ENCODE assay signal across 13 cellular contexts in genomic region chr22:25745341-25746011, GRCh38. TPM values are rescaled to one million over a fixed set of nuclear protein-coding genes. Genes with fewer than 3 reads are reported as not detected.
DNase-seq lines count a peak whose midpoint lies in the region; ATAC-seq and TF ChIP-seq lines count a peak whose summit lies in the region.
"Had no signal": no experiment of that assay in that cellular context is flagged by ENCODE, and none has a peak within 500 bp of the region (broad histone marks: within the 10 kb centered on the region; RNA-seq: fewer than 3 reads in every experiment).

No MANE protein-coding gene starts in this region.

- peaks cover 68% of the 10 kb centered on the region for H3K4me1 Mint-ChIP-seq in activated CD8-positive, alpha-beta T cell treated with anti-CD3 and anti-CD28 coated beads, Interleukin-2, amount 10 ng/mL, durations not matched to agents 7 days and 5 days (ENCODE audit: low read depth)
- H3K4me1 Mint-ChIP-seq: activated B cell treated with CpG ODN at 0.5 μM for 24 hours, naive B cell had no signal

- CTCF ChIA-PET in BJ (lab: Yijun Ruan, JAX) = interaction anchor here (1.0 to 1.2 kb wide), 3 partner anchors 23 to 622 kb away, joined by 3 read pairs; no protein-coding TSS in a partner anchor
- CTCF ChIA-PET in activated CD8-positive, alpha-beta T cell treated with anti-CD3 and anti-CD28 coated beads, Interleukin-2, amount 10 ng/mL, durations not matched to agents 7 days and 5 days (lab: Charles Lee) = interaction anchor here (0.9 kb wide), 1 partner anchor 21 kb away, joined by 3 read pairs; no protein-coding TSS in a partner anchor

- peaks cover 4% of the 10 kb centered on the region for H3K9me3 Mint-ChIP-seq in activated CD8-positive, alpha-beta T cell treated with anti-CD3 and anti-CD28 coated beads, Interleukin-2, amount 10 ng/mL, durations not matched to agents 7 days and 5 days (ENCODE audit: insufficient read depth)
- H3K9me3 Mint-ChIP-seq: activated B cell treated with CpG ODN at 0.5 μM for 24 hours had no signal

- H3K4me1 ChIP-seq in ovary (ENCODE audit: insufficient read depth) = no peaks in the 10 kb centered on the region

- H3K27ac ChIP-seq in ovary = no peak overlapping the region

- TF ChIP-seq EP300 in ovary (IDR thresholded peaks at IDR 0.05) = no peak

- POLR2A ChIA-PET in BJ (lab: Charles Lee) = interaction anchor here (0.6 kb wide), 1 partner anchor 1025 kb away, joined by 3 read pairs; no protein-coding TSS in a partner anchor
- POLR2A ChIA-PET in activated CD8-positive, alpha-beta T cell treated with anti-CD3 and anti-CD28 coated beads, Interleukin-2, amount 10 ng/mL, durations not matched to agents 7 days and 5 days (lab: Charles Lee) = no interaction called here

- no peaks in the 10 kb centered on the region for H3K27me3 Mint-ChIP-seq in activated CD8-positive, alpha-beta T cell treated with anti-CD3 and anti-CD28 coated beads, Interleukin-2, amount 10 ng/mL, durations not matched to agents 7 days and 5 days (ENCODE audit: low read depth)

- H3K4me3 ChIP-seq in BJ (ENCODE audit: low read depth, low read length) = no peak overlapping the region
- no peak overlapping the region for H3K4me3 ChIP-seq in fibroblast of the aortic adventitia (ENCODE audit: low read depth, low read length)
- no peak overlapping the region for H3K4me3 ChIP-seq in ovary

- no peaks in the 10 kb centered on the region for H3K9me3 ChIP-seq in ovary

- no peak overlapping the region for H3K4me3 Mint-ChIP-seq in activated CD8-positive, alpha-beta T cell treated with anti-CD3 and anti-CD28 coated beads, Interleukin-2, amount 10 ng/mL, durations not matched to agents 7 days and 5 days
- H3K4me3 Mint-ChIP-seq: activated B cell treated with CpG ODN at 0.5 μM for 24 hours, naive B cell had no signal

- peak; percentile 60 for DNase-seq in A172 (ENCODE audit: low spot score)
- DNase-seq in BJ (ENCODE audit: low read depth) = peak; percentile 37
- DNase-seq in activated CD8-positive, alpha-beta T cell treated with anti-CD3 and anti-CD28 coated beads, Interleukin-2, amount 10 ng/mL, durations not matched to agents 7 days and 5 days = no peak
- DNase-seq in fibroblast of the aortic adventitia (ENCODE audit: low read depth) = peak; percentile 78
- DNase-seq in ovary = no peak
- DNase-seq in epidermal melanocyte (ENCODE audit: insufficient read length, low spot score) = no peak
- DNase-seq in NCI-H2029 treated with DMSO at 0.1 percent for 48 hours (lab: John Stamatoyannopoulos, UW) = no peak
- DNase-seq: activated B cell treated with CpG ODN at 0.5 μM for 24 hours; amygdala; naive B cell; NCI-H2171; stimulated activated CD4-positive, alpha-beta T cell treated with anti-CD3 and anti-CD28 coated beads, Interleukin-12 subunit alpha, Interleukin-12 subunit beta, amount 100 ng/mL, for 4 hours had no signal

- 67 to 79% (median 72%) methylated on average over 7 of the region's 7 CpGs for whole genome bisulfite sequencing in ovary, 3 donors

- ATAC-seq in activated CD8-positive, alpha-beta T cell treated with anti-CD3 and anti-CD28 coated beads, Interleukin-2, amount 10 ng/mL, durations not matched to agents 7 days and 5 days = no peak
- ATAC-seq in GM18498 (IDR thresholded peaks at IDR 0.05; ENCODE audit: unreplicated experiment) = no peak

- H3K27me3 ChIP-seq in BJ (ENCODE audit: control insufficient read depth, insufficient read depth, low read length) (no peaks in the 10 kb centered on the region), ovary (no peaks in the 10 kb centered on the region)

- TF ChIP-seq CTCF in BJ (IDR thresholded peaks at IDR 0.05; ENCODE audit: insufficient read depth, low read depth, low read length) (no peak), fibroblast of the aortic adventitia (IDR thresholded peaks at IDR 0.05; ENCODE audit: insufficient read depth, low read length) (no peak), ovary (IDR thresholded peaks at IDR 0.05) (no peak)

- H3K36me3 Mint-ChIP-seq in activated CD8-positive, alpha-beta T cell treated with anti-CD3 and anti-CD28 coated beads, Interleukin-2, amount 10 ng/mL, durations not matched to agents 7 days and 5 days (ENCODE audit: low read depth) = peaks cover 26% of the 10 kb centered on the region
- H3K36me3 Mint-ChIP-seq: naive B cell had no signal

- intact Hi-C loops in ovary (cut with DNase I) = no loop called here

- H3K27ac Mint-ChIP-seq in activated CD8-positive, alpha-beta T cell treated with anti-CD3 and anti-CD28 coated beads, Interleukin-2, amount 10 ng/mL, durations not matched to agents 7 days and 5 days = peak overlapping the region; percentile 41
- H3K27ac Mint-ChIP-seq: activated B cell treated with CpG ODN at 0.5 μM for 24 hours had no signal

- H3K36me3 ChIP-seq in BJ (ENCODE audit: control insufficient read depth, insufficient read depth, low read length) (no peaks in the 10 kb centered on the region), ovary (no peaks in the 10 kb centered on the region)

- TF ChIP-seq POLR2A in ovary (IDR thresholded peaks at IDR 0.05) = no peak

RNA-seq across cellular contexts. Expression of gene MYO18B, which starts 3.5 kb away (rescaled TPM):
- total RNA-seq in A172 (2014; rRNA removed; shearing (Covaris generic)) = 0.05 TPM in 1 of 2 replicates, not detected in the other
- polyA plus RNA-seq in BJ (2011; rRNA removed) = not detected in 2 replicates
- polyA minus RNA-seq in BJ (2011; rRNA and poly(A)+ RNA removed) = under 0.01 TPM in 1 of 2 replicates, not detected in the other
- 1 to 10 TPM; 1.2 TPM for total RNA-seq in activated CD8-positive, alpha-beta T cell treated with anti-CD3 and anti-CD28 coated beads, Interleukin-2, amount 10 ng/mL, durations not matched to agents 7 days and 5 days
- total RNA-seq in fibroblast of the aortic adventitia (ENCODE audit: low replicate concordance) = 0.08 TPM in 1 of 2 replicates, not detected in the other
- total RNA-seq in ovary = under 1 TPM in 2 of 7 donors, not detected in 5; 0.02 to 0.23 TPM
- under 1 TPM; 0.03 to 0.16 TPM for polyA plus RNA-seq in ovary

Comparison
In these comparisons a context has a peak if more than half of its experiments do, and no peak if none do; other contexts are left out.
1. DNase-seq: peak in A172 (single experiment), BJ (single experiment) and fibroblast of the aortic adventitia (single experiment); none in activated CD8-positive, alpha-beta T cell treated with anti-CD3 and anti-CD28 coated beads, Interleukin-2, amount 10 ng/mL, durations not matched to agents 7 days and 5 days (single experiment), ovary (0 of 5), epidermal melanocyte (single experiment) and NCI-H2029 treated with DMSO at 0.1 percent for 48 hours (single experiment).